17 cellular contexts compared by ENCODE assay signal in genomic region chr12:54350743-54351142, GRCh38. TPM values are rescaled to one million over a fixed set of nuclear protein-coding genes. Genes with fewer than 3 reads are reported as not detected.
A peak's percentile ranks its signal among the peaks of the same experiment; 100 is the strongest.
DNase-seq lines count a peak whose midpoint lies in the region; ATAC-seq and TF ChIP-seq lines count a peak whose summit lies in the region.
"Had no signal": no experiment of that assay in that cellular context is flagged by ENCODE, and none has a peak within 500 bp of the region (broad histone marks: within the 10 kb centered on the region; RNA-seq: fewer than 3 reads in every experiment).

No MANE protein-coding gene starts in this region.

- no peaks in the 10 kb centered on the region for H3K27me3 Mint-ChIP-seq in neural crest cell (ENCODE audit: low read depth)

- no peaks in the 10 kb centered on the region for H4K20me1 ChIP-seq in hepatocyte (ENCODE audit: insufficient read depth, poor library complexity, severe bottlenecking)

- H2AFZ ChIP-seq in hepatocyte, result no peak overlapping the region
- H2AFZ ChIP-seq in trophoblast cell (ENCODE audit: insufficient read depth, low read length, poor library complexity), result no peak overlapping the region

- ATAC-seq in Right ventricle myocardium superior (ENCODE audit: poor library complexity), result no peak

- no peak overlapping the region for H3K23ac ChIP-seq in trophoblast cell (ENCODE audit: low read length)

- peak overlapping the region; percentile 99 for H3K27ac Mint-ChIP-seq in neural crest cell (ENCODE audit: unreplicated experiment)
- H3K27ac Mint-ChIP-seq: activated T-helper 2 cell treated with anti-CD3 and anti-CD28 coated beads, Interferon-gamma antibody, Interleukin-2, Interleukin-4, amounts not matched to agents 10 μg/mL and 5 μg/mL and 100 μg/mL, durations not matched to agents 14 hours and 24 hours and 36 hours had no signal

- no peaks in the 10 kb centered on the region for H3K9me3 Mint-ChIP-seq in neural crest cell
- H3K9me3 Mint-ChIP-seq: activated T-helper 2 cell treated with anti-CD3 and anti-CD28 coated beads, Interferon-gamma antibody, Interleukin-2, Interleukin-4, amounts not matched to agents 10 μg/mL and 5 μg/mL and 100 μg/mL, durations not matched to agents 14 hours and 24 hours and 36 hours had no signal

- no peak overlapping the region for H3K9ac ChIP-seq in trophoblast cell (ENCODE audit: low read length)

- H2AK5ac ChIP-seq in trophoblast cell (ENCODE audit: low read length), result no peak overlapping the region

- H4K8ac ChIP-seq in trophoblast cell (ENCODE audit: low read depth, low read length), result no peak overlapping the region

- peaks cover 51% of the 10 kb centered on the region for H3K4me1 Mint-ChIP-seq in neural crest cell

- H3K27ac ChIP-seq in left ventricle myocardium inferior (replicated peaks) (peak overlapping the region; percentile 70), hepatocyte (peak overlapping the region; percentile 95), trophoblast cell (ENCODE audit: low read depth, low read length) (no peak overlapping the region)
- H3K27ac ChIP-seq: HL-60, prostate gland had no signal

- H3K9me3 ChIP-seq in left ventricle myocardium inferior (replicated peaks) (no peaks in the 10 kb centered on the region), hepatocyte (ENCODE audit: low read depth) (no peaks in the 10 kb centered on the region), trophoblast cell (ENCODE audit: insufficient read depth, low read depth, low read length) (no peaks in the 10 kb centered on the region)
- H3K9me3 ChIP-seq: ascending aorta, prostate gland had no signal

- peaks cover 7% of the 10 kb centered on the region for H3K79me1 ChIP-seq in trophoblast cell (ENCODE audit: low read length)

- no peak overlapping the region for H2BK12ac ChIP-seq in trophoblast cell (ENCODE audit: low read length)

- no peak overlapping the region for H3K18ac ChIP-seq in trophoblast cell (ENCODE audit: low read length)

- H3K36me3 ChIP-seq in left ventricle myocardium inferior (peaks cover 57% of the 10 kb centered on the region), hepatocyte (replicated peaks; ENCODE audit: insufficient read depth, low read depth) (peaks cover 3% of the 10 kb centered on the region), trophoblast cell (ENCODE audit: control insufficient read depth in 1 of 2, insufficient read depth in 2 of 2, low read length in 2 of 2) (peaks cover 13 to 39% of the 10 kb centered on the region in 2 experiments)

- 77% methylated on average over 3 of the region's 3 CpGs for WGBS in hepatocyte (ENCODE audit: low lambda C conversion rate, missing lambda C conversion rate)
- no CpG with 5 or more reads among the region's 3 CpGs for WGBS in trophoblast cell (ENCODE audit: extremely low coverage, insufficient coverage, insufficient read length)

- no peak overlapping the region for H3K4ac ChIP-seq in trophoblast cell (ENCODE audit: low read depth, low read length)

- TF ChIP-seq CTCF in left ventricle myocardium inferior (IDR thresholded peaks at IDR 0.05; ENCODE audit: borderline replicate concordance), result no peak
- TF ChIP-seq CTCF in hepatocyte (IDR thresholded peaks at IDR 0.05; ENCODE audit: poor library complexity), result no peak
- no peak for TF ChIP-seq CTCF in neural crest cell (conservative IDR thresholded peaks at IDR 0.05)

- H3K4me3 ChIP-seq in left ventricle myocardium inferior, result no peak overlapping the region
- H3K4me3 ChIP-seq in hepatocyte, result no peak overlapping the region
- no peak overlapping the region for H3K4me3 ChIP-seq in trophoblast cell (ENCODE audit: low read depth, low read length)
- H3K4me3 ChIP-seq: ascending aorta, prostate gland had no signal

- peak overlapping the region; percentile 90 for H3K4me3 Mint-ChIP-seq in neural crest cell

- no peak overlapping the region for H2BK5ac ChIP-seq in trophoblast cell (ENCODE audit: low read depth, low read length, poor library complexity)

- H3K4me1 ChIP-seq in left ventricle myocardium inferior, result peaks cover 35% of the 10 kb centered on the region
- peaks cover 29% of the 10 kb centered on the region for H3K4me1 ChIP-seq in hepatocyte (ENCODE audit: insufficient read depth)
- H3K4me1 ChIP-seq in trophoblast cell (ENCODE audit: control insufficient read depth in 1 of 2, insufficient read depth in 2 of 2, low read length in 2 of 2), result peaks cover 21 to 26% of the 10 kb centered on the region in 2 experiments

- H3K27me3 ChIP-seq in left ventricle myocardium inferior (ENCODE audit: low read depth) (no peaks in the 10 kb centered on the region), hepatocyte (no peaks in the 10 kb centered on the region), trophoblast cell (ENCODE audit: insufficient read depth, low read length) (no peaks in the 10 kb centered on the region)
- H3K27me3 ChIP-seq: ascending aorta had no signal

- intact Hi-C loops in left ventricle myocardium inferior (cut with micrococcal nuclease) (no loop called here), Right ventricle myocardium superior (cut with DNase I) (no loop called here)

- no peak overlapping the region for H4K91ac ChIP-seq in trophoblast cell (ENCODE audit: low read depth, low read length)

- peaks cover 20% of the 10 kb centered on the region for H3K36me3 Mint-ChIP-seq in neural crest cell (ENCODE audit: low read depth)

- no peak overlapping the region for H2BK120ac ChIP-seq in trophoblast cell (ENCODE audit: insufficient read depth, low read length, poor library complexity)

- H3K9me2 ChIP-seq in hepatocyte (replicated peaks; ENCODE audit: insufficient read depth), result no peaks in the 10 kb centered on the region

- H3K79me2 ChIP-seq in hepatocyte (no peaks in the 10 kb centered on the region), trophoblast cell (ENCODE audit: control insufficient read depth, insufficient read depth, low read length, poor library complexity) (no peaks in the 10 kb centered on the region)

- no peak overlapping the region for H4K12ac ChIP-seq in trophoblast cell (ENCODE audit: low read depth, low read length)

- H3K14ac ChIP-seq in trophoblast cell (ENCODE audit: low read length), result no peak overlapping the region

- DNase-seq in left ventricle myocardium inferior (no peak), Right ventricle myocardium superior (no peak), hepatocyte (ENCODE audit: low spot score) (no peak), neural crest cell (ENCODE audit: low read depth, low spot score) (no peak), mesenteric fat pad (ENCODE audit: low spot score) (no peak), GOT3 (lab: John Stamatoyannopoulos, UW) (no peak), trophoblast cell (no peak), 8988T (no peak)
- DNase-seq: dermis blood vessel endothelial cell; KG1; NCI-H1092; NCI-H2171; stimulated activated naive CD4-positive, alpha-beta T cell treated with Interleukin-2 at 50 U/mL for 16 hours had no signal

- H3K4me2 ChIP-seq in hepatocyte, result no peak overlapping the region
- no peak overlapping the region for H3K4me2 ChIP-seq in trophoblast cell (ENCODE audit: low read length)

RNA-seq across cellular contexts. Expression of gene GPR84, which starts 13.5 kb away (rescaled TPM):
- total RNA-seq in left ventricle myocardium inferior (not detected), Right ventricle myocardium superior (not detected), hepatocyte (0.07 TPM in 1 of 2 replicates, not detected in the other), neural crest cell (not detected in 2 replicates), mesenteric fat pad (2.3 TPM)
- not detected in 2 replicates for polyA plus RNA-seq in hepatocyte
- 0.04 and 0.06 TPM in 2 replicates for polyA plus RNA-seq in trophoblast cell (2013)
- total RNA-seq: ascending aorta had no signal

RNA-seq across cellular contexts. Expression of gene COPZ1, which starts 25.8 kb away (rescaled TPM):
- total RNA-seq in left ventricle myocardium inferior (110 TPM), Right ventricle myocardium superior (116 TPM), hepatocyte (164 and 220 TPM in 2 replicates), neural crest cell (148 and 160 TPM in 2 replicates), mesenteric fat pad (93.8 TPM)
- polyA plus RNA-seq in hepatocyte, result 207 and 224 TPM in 2 replicates
- 133 and 138 TPM in 2 replicates for polyA plus RNA-seq in trophoblast cell (2013)

RNA-seq across cellular contexts. Expression of gene ZNF385A, which starts 33.8 kb away (rescaled TPM):
- total RNA-seq in left ventricle myocardium inferior (7.1 TPM), Right ventricle myocardium superior (10.7 TPM), hepatocyte (2.2 and 5.6 TPM in 2 replicates), neural crest cell (20.3 and 20.8 TPM in 2 replicates), mesenteric fat pad (31.9 TPM)
- 4.2 and 4.6 TPM in 2 replicates for polyA plus RNA-seq in hepatocyte
- polyA plus RNA-seq in trophoblast cell (2013), result 74.0 and 75.2 TPM in 2 replicates

RNA-seq across cellular contexts. Expression of gene NFE2, which starts 49.9 kb away (rescaled TPM):
- total RNA-seq in left ventricle myocardium inferior, result 0.71 TPM
- total RNA-seq in Right ventricle myocardium superior, result 0.40 TPM
- 0.44 TPM in 1 of 2 replicates, not detected in the other for total RNA-seq in hepatocyte
- polyA plus RNA-seq in hepatocyte, result 0.83 TPM in 1 of 2 replicates, not detected in the other
- 0.32 TPM in 1 of 2 replicates, not detected in the other for total RNA-seq in neural crest cell
- 4.9 TPM for total RNA-seq in mesenteric fat pad
- 0.92 and 0.97 TPM in 2 replicates for polyA plus RNA-seq in trophoblast cell (2013)
- total RNA-seq: activated T-helper 2 cell treated with anti-CD3 and anti-CD28 coated beads, Interferon-gamma antibody, Interleukin-2, Interleukin-4, amounts not matched to agents 10 μg/mL and 5 μg/mL and 100 μg/mL, durations not matched to agents 14 hours and 24 hours and 36 hours; ascending aorta; dermis blood vessel endothelial cell had no signal
